ENCODE assay signal across 8 cellular contexts in genomic region chr14:61478971-61479473, GRCh38.
A peak's percentile ranks its signal among the peaks of the same experiment; 100 is the strongest.
DNase-seq lines count a peak whose midpoint lies in the region; ATAC-seq and TF ChIP-seq lines count a peak whose summit lies in the region.

No MANE protein-coding gene starts in this region.

- no peak overlapping the region for H2BK5ac ChIP-seq in neuronal stem cell (ENCODE audit: low read length)

- no peak overlapping the region for H3K4ac ChIP-seq in neuronal stem cell (ENCODE audit: low read length)

- H3K27me3 Mint-ChIP-seq in T-helper 2 cell treated with Interferon-gamma antibody and Interleukin-4, amounts not matched to agents 5 μg/mL and 100 μg/mL, for 36 hours (ENCODE audit: low read depth) = no peaks in the 10 kb centered on the region
- no peaks in the 10 kb centered on the region for H3K27me3 Mint-ChIP-seq in naive B cell

- peak overlapping the region; percentile 66 for H3K4me3 Mint-ChIP-seq in T-helper 2 cell treated with Interferon-gamma antibody and Interleukin-4, amounts not matched to agents 5 μg/mL and 100 μg/mL, for 36 hours
- H3K4me3 Mint-ChIP-seq in naive B cell = peak overlapping the region; percentile 0 to 80 (median 66)

- H3K18ac ChIP-seq in neuronal stem cell (ENCODE audit: low read length) = no peak overlapping the region

- no peak overlapping the region for H3K23ac ChIP-seq in neuronal stem cell (ENCODE audit: low read depth, low read length, poor library complexity)

- H2BK12ac ChIP-seq in neuronal stem cell (ENCODE audit: low read length) = no peak overlapping the region

- H3K36me3 Mint-ChIP-seq in T-helper 2 cell treated with Interferon-gamma antibody and Interleukin-4, amounts not matched to agents 5 μg/mL and 100 μg/mL, for 36 hours (ENCODE audit: low read depth) = peaks cover 53% of the 10 kb centered on the region
- H3K36me3 Mint-ChIP-seq in naive B cell = no peaks in the 10 kb centered on the region

- H2BK120ac ChIP-seq in neuronal stem cell (ENCODE audit: low read depth, low read length) = no peak overlapping the region

- no CpG with 5 or more reads among the region's 6 CpGs for WGBS in neuronal stem cell (ENCODE audit: extremely low coverage in 2 of 2, insufficient read length in 2 of 2, insufficient replicate concordance in 1 of 2), 2 donors

- DNase-seq in T-helper 2 cell treated with Interferon-gamma antibody and Interleukin-4, amounts not matched to agents 5 μg/mL and 100 μg/mL, for 36 hours (ENCODE audit: low spot score) = peak; percentile 42
- DNase-seq in naive B cell (peak; percentile 30), neuronal stem cell (ENCODE audit: low spot score) (no peak), HT-29 (ENCODE audit: low spot score) (no peak), islet precursor cell (no peak)

- no peaks in the 10 kb centered on the region for H3K79me1 ChIP-seq in neuronal stem cell (ENCODE audit: low read depth, low read length)

- H3K9me3 Mint-ChIP-seq in T-helper 2 cell treated with Interferon-gamma antibody and Interleukin-4, amounts not matched to agents 5 μg/mL and 100 μg/mL, for 36 hours = no peaks in the 10 kb centered on the region
- no peaks in the 10 kb centered on the region for H3K9me3 Mint-ChIP-seq in naive B cell

- ATAC-seq in GM18907 (IDR thresholded peaks at IDR 0.05; ENCODE audit: unreplicated experiment) (peak; percentile 57), HG02763 (IDR thresholded peaks at IDR 0.05; ENCODE audit: unreplicated experiment) (peak; percentile 51), naive B cell (ENCODE audit: low read depth in 2 of 2) (peak in 1 of 2 donors; percentile 11), SK-N-SH treated with all-trans-retinoic acid at 6 μM for 48 hours (no peak)

- no peak overlapping the region for H3K14ac ChIP-seq in neuronal stem cell (ENCODE audit: low read length)

- no peak overlapping the region for H3K9ac ChIP-seq in neuronal stem cell (ENCODE audit: low read depth, low read length, poor library complexity)

- H3K9me3 ChIP-seq in neuronal stem cell (replicated peaks in 1 of 2; ENCODE audit: control insufficient read depth in 2 of 2, insufficient read depth in 1 of 2, low read depth in 1 of 2, low read length in 2 of 2) = no peaks in the 10 kb centered on the region

- peaks cover 73% of the 10 kb centered on the region for H3K4me1 Mint-ChIP-seq in T-helper 2 cell treated with Interferon-gamma antibody and Interleukin-4, amounts not matched to agents 5 μg/mL and 100 μg/mL, for 36 hours (ENCODE audit: low read depth)
- peaks cover 42 to 75% (median 56%) of the 10 kb centered on the region in 3 donors for H3K4me1 Mint-ChIP-seq in naive B cell

- no peak overlapping the region for H2AFZ ChIP-seq in neuronal stem cell (ENCODE audit: low read length)

- no peak overlapping the region for H2BK15ac ChIP-seq in neuronal stem cell (ENCODE audit: low read length)

- peaks cover 0 to 2% (median 0%) of the 10 kb centered on the region in 3 experiments for H3K27me3 ChIP-seq in neuronal stem cell (ENCODE audit: control insufficient read depth in 3 of 3, insufficient read depth in 3 of 3, low read depth in 1 of 3, low read length in 3 of 3)

- no peak overlapping the region for H3K27ac ChIP-seq in neuronal stem cell (replicated peaks; ENCODE audit: low read length)

- no peak overlapping the region for H4K8ac ChIP-seq in neuronal stem cell (ENCODE audit: low read depth, low read length)

- peak overlapping the region; percentile 89 for H3K27ac Mint-ChIP-seq in T-helper 2 cell treated with Interferon-gamma antibody and Interleukin-4, amounts not matched to agents 5 μg/mL and 100 μg/mL, for 36 hours
- H3K27ac Mint-ChIP-seq in naive B cell = peak overlapping the region; percentile 94 to 99 (median 98)

- H3K36me3 ChIP-seq in neuronal stem cell (replicated peaks in 1 of 2; ENCODE audit: control insufficient read depth in 2 of 2, insufficient read depth in 2 of 2, low read length in 2 of 2) = no peaks in the 10 kb centered on the region

- peaks cover 4 to 5% of the 10 kb centered on the region in 2 donors for H3K4me1 ChIP-seq in neuronal stem cell (ENCODE audit: control insufficient read depth in 2 of 2, insufficient read depth in 1 of 2, low read depth in 1 of 2, low read length in 2 of 2)

- H2AK5ac ChIP-seq in neuronal stem cell (ENCODE audit: low read depth, low read length) = no peak overlapping the region

- no peak overlapping the region for H4K91ac ChIP-seq in neuronal stem cell (ENCODE audit: low read depth, low read length, poor library complexity)

- H3K4me3 ChIP-seq in neuronal stem cell (ENCODE audit: low read length in 2 of 2) = no peak overlapping the region

- no peak overlapping the region for H3K4me2 ChIP-seq in neuronal stem cell (ENCODE audit: insufficient read depth, low read length, poor library complexity, severe bottlenecking)

TF ChIP-seq in SK-N-SH treated with all-trans-retinoic acid at 6 μM for 48 hours, 23 proteins besides CTCF, POLR2A, EP300 and RAD21:
- no peak for TF ChIP-seq BACH2 (CRISPR knock-in tag; IDR thresholded peaks at IDR 0.05; ENCODE audit: borderline replicate concordance)
- TF ChIP-seq ZFP3 (CRISPR knock-in tag; IDR thresholded peaks at IDR 0.05) = no peak
- TF ChIP-seq GLIS3 (CRISPR knock-in tag; IDR thresholded peaks at IDR 0.05) = no peak
- no peak for TF ChIP-seq ESRRG (CRISPR knock-in tag; IDR thresholded peaks at IDR 0.05)
- TF ChIP-seq PPARA (CRISPR knock-in tag; IDR thresholded peaks at IDR 0.05; ENCODE audit: borderline replicate concordance) = no peak
- no peak for TF ChIP-seq ZC3H10 (CRISPR knock-in tag; IDR thresholded peaks at IDR 0.05)
- TF ChIP-seq ARNTL (CRISPR knock-in tag; IDR thresholded peaks at IDR 0.05; ENCODE audit: borderline replicate concordance, low read depth) = no peak
- no peak for TF ChIP-seq SNAI2 (CRISPR knock-in tag; IDR thresholded peaks at IDR 0.05)
- TF ChIP-seq OSR1 (CRISPR knock-in tag; IDR thresholded peaks at IDR 0.05) = no peak
- TF ChIP-seq CREB5 (CRISPR knock-in tag; IDR thresholded peaks at IDR 0.05; ENCODE audit: low read depth) = no peak
- TF ChIP-seq ZNF8 (CRISPR knock-in tag; IDR thresholded peaks at IDR 0.05) = no peak

Comparison
In these comparisons a context has a peak if more than half of its experiments do, and no peak if none do; other contexts are left out.
1. DNase-seq: peak in T-helper 2 cell treated with Interferon-gamma antibody and Interleukin-4, amounts not matched to agents 5 μg/mL and 100 μg/mL, for 36 hours (single experiment) and naive B cell (single experiment); none in neuronal stem cell (single experiment), HT-29 (single experiment) and islet precursor cell (single experiment).